ENCODE assay signal across 31 cellular contexts in the genomic region with DNA sequence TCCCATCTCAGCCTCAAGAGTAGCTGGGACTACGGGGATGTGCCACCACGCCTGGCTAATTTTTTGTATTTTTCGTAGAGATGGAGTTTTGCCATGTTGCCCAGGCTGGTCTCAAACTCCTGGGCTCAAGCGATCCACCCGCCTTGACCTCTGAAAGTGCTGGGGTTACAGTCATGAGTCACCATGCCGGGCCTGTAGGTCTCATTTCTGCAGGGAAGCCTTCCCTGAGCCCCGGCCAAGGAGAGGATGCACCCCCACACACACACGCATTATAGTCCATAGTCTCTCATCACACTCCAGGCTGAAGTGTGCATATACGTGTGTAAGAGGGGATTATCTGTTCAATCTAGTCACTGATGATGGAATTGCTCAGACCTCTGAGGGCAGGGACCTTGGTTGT. TPM values are rescaled to one million over a fixed set of nuclear protein-coding genes. Genes with fewer than 3 reads are reported as not detected.
"Had no signal": no experiment of that assay in that cellular context is flagged by ENCODE, and none has a peak within 500 bp of the region (broad histone marks: within the 10 kb centered on the region; RNA-seq: fewer than 3 reads in every experiment).

No MANE protein-coding gene starts in this region.

- H3K27ac Mint-ChIP-seq: dendritic cell treated with granulocyte-macrophage colony-stimulating factor and Interleukin-4, amounts not matched to agents 40 ng/mL and 50 ng/mL, for 4 days; mesothelial cell of epicardium; naive B cell; nephron progenitor cell; stimulated activated memory B cell treated with anti-CD40 and anti-IgM and Interleukin-4, amounts not matched to agents 10 μg/mL and 1 μg/mL and 100 μg/mL, for 72 hours; type B pancreatic cell had no signal

- H3K27me3 Mint-ChIP-seq: stimulated activated memory B cell treated with anti-CD40 and anti-IgM and Interleukin-4, amounts not matched to agents 10 μg/mL and 1 μg/mL and 100 μg/mL, for 72 hours had no signal

- FAIRE-seq: endothelial cell of umbilical vein, islet of Langerhans, urothelium cell line had no signal

- ATAC-seq: foreskin keratinocyte; gastroesophageal sphincter; heart left ventricle; left cardiac atrium; left lung; mucosa of descending colon; psoas muscle; right cardiac atrium; stimulated activated memory B cell treated with anti-CD40 and anti-IgM and Interleukin-4, amounts not matched to agents 10 μg/mL and 1 μg/mL and 100 μg/mL, for 72 hours; stimulated activated naive CD8-positive, alpha-beta T cell treated with anti-CD3 and anti-CD28 coated beads, Interleukin-15, Interleukin-2, amounts not matched to agents 100 U/mL and 50 U/mL, for 24 hours had no signal

- H3K27me3 ChIP-seq: colonic mucosa, esophagus muscularis mucosa, foreskin keratinocyte, gastroesophageal sphincter, hepatocyte, spleen, testis, tibial artery had no signal

- H3K27ac ChIP-seq: colonic mucosa, foreskin keratinocyte, heart left ventricle, left lung, psoas muscle, skin epidermis, spleen, testis had no signal

- H3K4me2 ChIP-seq: hepatocyte had no signal

- H2AFZ ChIP-seq: hepatocyte had no signal

- H3K4me3 ChIP-seq: colonic mucosa, esophagus muscularis mucosa, gastroesophageal sphincter, heart left ventricle, hepatocyte, left lung, mucosa of descending colon, psoas muscle, skin epidermis, spleen, testis, tibial artery had no signal

- DNase-seq: colonic mucosa; effector CD8-positive, alpha-beta T cell; foreskin keratinocyte; heart left ventricle; left cardiac atrium; left lung; mesenchymal stem cell; mucosa of descending colon; naive B cell; nephron progenitor cell; nucleus accumbens; psoas muscle; right cardiac atrium; spleen; stimulated activated CD4-positive, alpha-beta T cell treated with anti-CD3 and anti-CD28 coated beads, Interleukin-4, amount 100 ng/mL, for 4 hours; stimulated activated naive CD8-positive, alpha-beta T cell treated with anti-CD3 and anti-CD28 coated beads, Interleukin-15, Interleukin-2, amounts not matched to agents 100 U/mL and 50 U/mL, for 24 hours; substantia nigra; testis; tibial artery had no signal

- H3K4me3 Mint-ChIP-seq: dendritic cell treated with granulocyte-macrophage colony-stimulating factor and Interleukin-4, amounts not matched to agents 40 ng/mL and 50 ng/mL, for 4 days; mesothelial cell of epicardium; naive B cell; nephron progenitor cell; stimulated activated memory B cell treated with anti-CD40 and anti-IgM and Interleukin-4, amounts not matched to agents 10 μg/mL and 1 μg/mL and 100 μg/mL, for 72 hours; type B pancreatic cell had no signal

- H3K9me3 ChIP-seq: colonic mucosa, esophagus muscularis mucosa, gastroesophageal sphincter, heart left ventricle, left lung, mucosa of descending colon, psoas muscle, spleen, testis, tibial artery had no signal

- H3K9me3 Mint-ChIP-seq: dendritic cell treated with granulocyte-macrophage colony-stimulating factor and Interleukin-4, amounts not matched to agents 40 ng/mL and 50 ng/mL, for 4 days; mesothelial cell of epicardium; naive B cell; nephron progenitor cell; stimulated activated memory B cell treated with anti-CD40 and anti-IgM and Interleukin-4, amounts not matched to agents 10 μg/mL and 1 μg/mL and 100 μg/mL, for 72 hours; type B pancreatic cell had no signal

- H3K36me3 ChIP-seq: colonic mucosa, esophagus muscularis mucosa, gastroesophageal sphincter, heart left ventricle, left lung, spleen, tibial artery had no signal

- H3K36me3 Mint-ChIP-seq: mesothelial cell of epicardium; naive B cell; stimulated activated memory B cell treated with anti-CD40 and anti-IgM and Interleukin-4, amounts not matched to agents 10 μg/mL and 1 μg/mL and 100 μg/mL, for 72 hours; type B pancreatic cell had no signal

- H3K4me1 ChIP-seq: testis had no signal

RNA-seq across cellular contexts. Expression of a gene that starts 29.3 kb away (rescaled TPM):
- total RNA-seq: lung microvascular endothelial cell had no signal
